Comparison of ENCODE assay signal across 9 cellular contexts in genomic region chr11:12137938-12138731, GRCh38. TPM values are rescaled to one million over a fixed set of nuclear protein-coding genes. Genes with fewer than 3 reads are reported as not detected.
DNase-seq lines count a peak whose midpoint lies in the region; TF ChIP-seq lines count a peak whose summit lies in the region.
"Had no signal": no experiment of that assay in that cellular context is flagged by ENCODE, and none has a peak within 500 bp of the region (broad histone marks: within the 10 kb centered on the region; RNA-seq: fewer than 3 reads in every experiment).

No MANE protein-coding gene starts in this region.

- no peaks in the 10 kb centered on the region for H3K9me2 ChIP-seq in hepatocyte (replicated peaks; ENCODE audit: insufficient read depth)

- H3K27ac Mint-ChIP-seq in T-helper 1 cell treated with Interleukin-12 subunit alpha and Interleukin-12 subunit beta and Interleukin-4 antibody, amounts not matched to agents 30 μg/mL and 1 μg/mL, for 36 hours: peak overlapping the region; percentile 46
- H3K27ac Mint-ChIP-seq: B cell had no signal

- H3K27ac ChIP-seq in hepatocyte (peak overlapping the region; percentile 45), subcutaneous abdominal adipose tissue (ENCODE audit: low read depth, low read length) (peak overlapping the region; percentile 4)

- TF ChIP-seq CTCF in hepatocyte (IDR thresholded peaks at IDR 0.05; ENCODE audit: poor library complexity): no peak

- H3K27me3 Mint-ChIP-seq in T-helper 1 cell treated with Interleukin-12 subunit alpha and Interleukin-12 subunit beta and Interleukin-4 antibody, amounts not matched to agents 30 μg/mL and 1 μg/mL, for 36 hours (ENCODE audit: low read depth): no peaks in the 10 kb centered on the region

- H4K20me1 ChIP-seq in hepatocyte (ENCODE audit: insufficient read depth, poor library complexity, severe bottlenecking): no peaks in the 10 kb centered on the region

- H3K4me1 ChIP-seq in hepatocyte (ENCODE audit: insufficient read depth): peaks cover 36% of the 10 kb centered on the region
- peaks cover 0 to 20% (median 5%) of the 10 kb centered on the region in 5 donors for H3K4me1 ChIP-seq in subcutaneous abdominal adipose tissue (ENCODE audit: control insufficient read depth in 5 of 5, insufficient read depth in 5 of 5, low read length in 5 of 5)

- no peak overlapping the region for H3K4me3 Mint-ChIP-seq in T-helper 1 cell treated with Interleukin-12 subunit alpha and Interleukin-12 subunit beta and Interleukin-4 antibody, amounts not matched to agents 30 μg/mL and 1 μg/mL, for 36 hours
- H3K4me3 Mint-ChIP-seq: B cell had no signal

- no peak overlapping the region for H2AFZ ChIP-seq in hepatocyte

- peaks cover 35% of the 10 kb centered on the region for H3K79me2 ChIP-seq in hepatocyte

- no peak for DNase-seq in T-helper 1 cell
- peak; percentile 98 for DNase-seq in amniotic epithelial cell (ENCODE audit: low read depth)
- no peak for DNase-seq in hepatocyte (ENCODE audit: low spot score)
- DNase-seq in NCI-H446 treated with DMSO at 0.1 percent for 48 hours (lab: John Stamatoyannopoulos, UW): no peak
- DNase-seq in COLO829 (ENCODE audit: low spot score): no peak
- DNase-seq in COLO668 (lab: John Stamatoyannopoulos, UW; ENCODE audit: unreplicated experiment): no peak

- peaks cover 55% of the 10 kb centered on the region for H3K4me1 Mint-ChIP-seq in T-helper 1 cell treated with Interleukin-12 subunit alpha and Interleukin-12 subunit beta and Interleukin-4 antibody, amounts not matched to agents 30 μg/mL and 1 μg/mL, for 36 hours (ENCODE audit: low read depth)

- H3K9ac ChIP-seq in subcutaneous abdominal adipose tissue (ENCODE audit: low read length in 5 of 5): no peak overlapping the region

- peaks cover 35% of the 10 kb centered on the region for H3K36me3 Mint-ChIP-seq in T-helper 1 cell treated with Interleukin-12 subunit alpha and Interleukin-12 subunit beta and Interleukin-4 antibody, amounts not matched to agents 30 μg/mL and 1 μg/mL, for 36 hours (ENCODE audit: low read depth)

- H3K36me3 ChIP-seq in hepatocyte (replicated peaks; ENCODE audit: insufficient read depth, low read depth) (no peaks in the 10 kb centered on the region), subcutaneous abdominal adipose tissue (ENCODE audit: control insufficient read depth in 5 of 5, insufficient read depth in 5 of 5, low read length in 5 of 5) (no peaks in the 10 kb centered on the region)

- no peaks in the 10 kb centered on the region for H3K9me3 ChIP-seq in hepatocyte (ENCODE audit: low read depth)
- H3K9me3 ChIP-seq in subcutaneous abdominal adipose tissue (ENCODE audit: control insufficient read depth in 5 of 5, low read length in 5 of 5): no peaks in the 10 kb centered on the region

- H3K4me3 ChIP-seq in hepatocyte (no peak overlapping the region), subcutaneous abdominal adipose tissue (ENCODE audit: low read depth in 1 of 5, low read length in 5 of 5) (no peak overlapping the region)

- no peak overlapping the region for H3K4me2 ChIP-seq in hepatocyte

- H3K27me3 ChIP-seq in hepatocyte: no peaks in the 10 kb centered on the region
- H3K27me3 ChIP-seq in subcutaneous abdominal adipose tissue (ENCODE audit: control insufficient read depth in 5 of 5, insufficient read depth in 4 of 5, low read length in 5 of 5): no peaks in the 10 kb centered on the region

- 67% methylated on average over 13 of the region's 13 CpGs for WGBS in hepatocyte (ENCODE audit: low lambda C conversion rate, missing lambda C conversion rate)

- no peaks in the 10 kb centered on the region for H3K9me3 Mint-ChIP-seq in T-helper 1 cell treated with Interleukin-12 subunit alpha and Interleukin-12 subunit beta and Interleukin-4 antibody, amounts not matched to agents 30 μg/mL and 1 μg/mL, for 36 hours

RNA-seq across cellular contexts. Expression of gene MICAL2, which starts 27.7 kb away (rescaled TPM):
- total RNA-seq in hepatocyte: 55.6 and 56.0 TPM in 2 replicates
- polyA plus RNA-seq in hepatocyte: 36.8 and 55.8 TPM in 2 replicates
